ENCODE assay signal across 20 cellular contexts in genomic region chr5:54595724-54596123, GRCh38.
DNase-seq lines count a peak whose midpoint lies in the region; FAIRE-seq and TF ChIP-seq lines count a peak whose summit lies in the region.
"Had no signal": no experiment of that assay in that cellular context is flagged by ENCODE, and none has a peak within 500 bp of the region (broad histone marks: within the 10 kb centered on the region; RNA-seq: fewer than 3 reads in every experiment).

No MANE protein-coding gene starts in this region.

- DNase-seq in EL (peak; percentile 11), astrocyte of the hippocampus (ENCODE audit: low read depth, low spot score) (peak; percentile 39), fibroblast of the aortic adventitia (ENCODE audit: low read depth) (peak; percentile 75), D721Med (ENCODE audit: insufficient read length, low spot score) (no peak), NCI-H1694 treated with DMSO at 0.1 percent for 48 hours (lab: John Stamatoyannopoulos, UW) (no peak), Kasumi-1 (lab: John Stamatoyannopoulos, UW) (no peak)
- DNase-seq in stimulated activated CD4-positive, alpha-beta T cell treated with anti-CD3 and anti-CD28 coated beads, Interleukin-4, amount 100 ng/mL, for 24 hours: no peak
- DNase-seq: CD4-positive, CD25-positive, alpha-beta regulatory T cell; DMS79; H7; NCI-H1092 treated with DMSO at 0.1 percent for 48 hours; NCI-H1436; NCI-H187 treated with DMSO at 0.1 percent for 48 hours; NCI-H446; NCI-H524 treated with DMSO at 0.1 percent for 48 hours; NCI-H774; Right ventricle myocardium superior; T-cell had no signal

- no peak overlapping the region for H3K4me3 ChIP-seq in fibroblast of the aortic adventitia (ENCODE audit: low read depth, low read length)
- H3K4me3 ChIP-seq: BLaER1 had no signal

- TF ChIP-seq CTCF in fibroblast of the aortic adventitia (IDR thresholded peaks at IDR 0.05; ENCODE audit: insufficient read depth, low read length) (no peak), D721Med (IDR thresholded peaks at IDR 0.05; ENCODE audit: insufficient read depth, missing control alignments) (no peak)

- FAIRE-seq in D721Med (lab: Jason Lieb, UNC): no peak
- FAIRE-seq: GM18507 had no signal

Comparison
In these comparisons a context has a peak if more than half of its experiments do, and no peak if none do; other contexts are left out.
1. DNase-seq: peak in EL (single experiment), astrocyte of the hippocampus (single experiment) and fibroblast of the aortic adventitia (single experiment); none in D721Med (single experiment), stimulated activated CD4-positive, alpha-beta T cell treated with anti-CD3 and anti-CD28 coated beads, Interleukin-4, amount 100 ng/mL, for 24 hours (single experiment), NCI-H1694 treated with DMSO at 0.1 percent for 48 hours (single experiment) and Kasumi-1 (0 of 2).